ENCODE assay signal across 22 cellular contexts in the genomic region with DNA sequence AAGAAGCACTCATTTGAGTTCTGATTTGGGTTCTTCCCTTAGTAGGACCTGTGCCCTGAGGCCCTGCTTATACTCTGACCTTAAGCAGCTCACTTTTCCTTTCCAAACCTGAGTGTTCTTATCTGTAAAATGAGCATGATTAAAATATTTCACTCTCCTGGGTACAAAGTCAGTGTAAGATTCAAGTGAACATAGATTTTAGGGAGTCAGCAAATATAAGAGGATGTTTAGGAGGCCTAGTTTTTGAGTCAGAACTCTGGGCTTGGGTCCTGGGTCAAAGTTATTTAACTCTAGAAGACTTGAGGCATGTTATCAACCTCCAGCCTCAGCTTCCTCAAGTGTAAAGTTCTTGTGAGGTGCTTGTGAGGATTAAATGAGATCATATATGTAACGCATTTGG. TPM values are rescaled to one million over a fixed set of nuclear protein-coding genes. Genes with fewer than 3 reads are reported as not detected.
DNase-seq lines count a peak whose midpoint lies in the region; ATAC-seq and TF ChIP-seq lines count a peak whose summit lies in the region.
"Had no signal": no experiment of that assay in that cellular context is flagged by ENCODE, and none has a peak within 500 bp of the region (broad histone marks: within the 10 kb centered on the region; RNA-seq: fewer than 3 reads in every experiment).

No MANE protein-coding gene starts in this region.

- no peaks in the 10 kb centered on the region for H3K9me3 ChIP-seq in GM23248 (ENCODE audit: low read depth)
- H3K9me3 ChIP-seq in ascending aorta: no peaks in the 10 kb centered on the region
- H3K9me3 ChIP-seq in hepatocyte (ENCODE audit: low read depth): no peaks in the 10 kb centered on the region
- no peaks in the 10 kb centered on the region for H3K9me3 ChIP-seq in smooth muscle cell (replicated peaks; ENCODE audit: low read depth)
- H3K9me3 ChIP-seq: gastrocnemius medialis, pancreas had no signal

- no peak for ATAC-seq in GM21381 (IDR thresholded peaks at IDR 0.05; ENCODE audit: unreplicated experiment)
- ATAC-seq: gastrocnemius medialis; pancreas; stimulated activated memory B cell treated with anti-CD40 and anti-IgM and Interleukin-4, amounts not matched to agents 10 μg/mL and 1 μg/mL and 100 μg/mL, for 72 hours had no signal

- intact Hi-C loops in ascending aorta (cut with DNase I): loop anchor here (5.0 kb wide), 1 partner anchor 33 kb away; no protein-coding TSS in a partner anchor

- peaks cover 54% of the 10 kb centered on the region for H3K4me1 ChIP-seq in GM23248 (ENCODE audit: insufficient read depth)
- H3K4me1 ChIP-seq in ascending aorta: peaks cover 0 to 37% of the 10 kb centered on the region in 2 donors
- H3K4me1 ChIP-seq in hepatocyte (ENCODE audit: insufficient read depth): peaks cover 43% of the 10 kb centered on the region
- peaks cover 27% of the 10 kb centered on the region for H3K4me1 ChIP-seq in smooth muscle cell (ENCODE audit: low read depth)
- H3K4me1 ChIP-seq: pancreas had no signal

- DNase-seq in GM23248: peak; percentile 37
- no peak for DNase-seq in ascending aorta (ENCODE audit: low spot score in 2 of 2)
- no peak for DNase-seq in hepatocyte (ENCODE audit: low spot score)
- DNase-seq in smooth muscle cell (lab: John Stamatoyannopoulos, UW; ENCODE audit: unreplicated experiment): no peak
- DNase-seq in activated naive CD4-positive, alpha-beta T cell treated with anti-CD3 and anti-CD28 coated beads, Interleukin-2, amount 50 U/mL, for 16 hours: no peak
- DNase-seq in kidney tubule cell (ENCODE audit: low spot score): no peak
- DNase-seq in NOMO-1 (lab: John Stamatoyannopoulos, UW; ENCODE audit: unreplicated experiment in 2 of 2): no peak
- DNase-seq: activated CD8-positive, alpha-beta memory T cell treated with anti-CD3 and anti-CD28 coated beads for 24 hours; activated naive CD8-positive, alpha-beta T cell treated with anti-CD3 and anti-CD28 coated beads, Interleukin-2, amount 10 ng/mL, durations not matched to agents 7 days and 5 days; cerebellar nuclear complex; COR-L47; gastrocnemius medialis; GOT3; MM.1S; NCI-H2029; NCI-H524; pancreas; SHP77; stimulated activated CD4-positive, alpha-beta T cell treated with anti-CD3 and anti-CD28 coated beads, Interleukin-12 subunit alpha, Interleukin-12 subunit beta, amount 100 ng/mL, for 4 hours had no signal

- H3K27me3 ChIP-seq in GM23248 (replicated peaks; ENCODE audit: insufficient read depth) (no peaks in the 10 kb centered on the region), ascending aorta (no peaks in the 10 kb centered on the region), hepatocyte (no peaks in the 10 kb centered on the region), smooth muscle cell (ENCODE audit: low read depth) (no peaks in the 10 kb centered on the region)
- H3K27me3 ChIP-seq: gastrocnemius medialis, pancreas had no signal

- H3K27ac ChIP-seq in GM23248: peak overlapping the region; percentile 100
- H3K27ac ChIP-seq in ascending aorta: peak overlapping the region; percentile 91 to 98
- peak overlapping the region; percentile 99 for H3K27ac ChIP-seq in hepatocyte
- H3K27ac ChIP-seq in smooth muscle cell (ENCODE audit: low read depth): peak overlapping the region; percentile 100
- H3K27ac ChIP-seq: pancreas had no signal

- H2AFZ ChIP-seq in GM23248 (peak overlapping the region; percentile 21), hepatocyte (no peak overlapping the region), smooth muscle cell (ENCODE audit: low read depth) (peak overlapping the region; percentile 62)

- 53 to 59% methylated on average over 1 of the region's 1 CpG for WGBS in GM23248 (ENCODE audit: low coverage in 1 of 2, low lambda C conversion rate in 2 of 2, missing lambda C conversion rate in 2 of 2), 2 experiments
- WGBS in hepatocyte (ENCODE audit: low lambda C conversion rate, missing lambda C conversion rate): 60% methylated on average over 1 of the region's 1 CpG
- WGBS in smooth muscle cell (ENCODE audit: low lambda C conversion rate): 23% methylated on average over 1 of the region's 1 CpG

- H3F3A ChIP-seq in GM23248 (ENCODE audit: insufficient read depth): peaks cover 51% of the 10 kb centered on the region
- H3F3A ChIP-seq in smooth muscle cell (ENCODE audit: low read depth): peaks cover 45% of the 10 kb centered on the region

- H3K4me2 ChIP-seq in GM23248 (ENCODE audit: unreplicated experiment): peak overlapping the region; percentile 57
- peak overlapping the region; percentile 65 for H3K4me2 ChIP-seq in hepatocyte
- H3K4me2 ChIP-seq in smooth muscle cell: peak overlapping the region; percentile 65

- H4K20me1 ChIP-seq in GM23248 (ENCODE audit: insufficient read depth): no peaks in the 10 kb centered on the region
- no peaks in the 10 kb centered on the region for H4K20me1 ChIP-seq in hepatocyte (ENCODE audit: insufficient read depth, poor library complexity, severe bottlenecking)
- no peaks in the 10 kb centered on the region for H4K20me1 ChIP-seq in smooth muscle cell (ENCODE audit: low read depth)

- 0 out of 2 replicates have a peak overlapping the region, but pooled peaks have one; percentile 26 for H3K4me3 ChIP-seq in GM23248
- no peak overlapping the region for H3K4me3 ChIP-seq in ascending aorta
- no peak overlapping the region for H3K4me3 ChIP-seq in hepatocyte
- no peak overlapping the region for H3K4me3 ChIP-seq in smooth muscle cell
- H3K4me3 ChIP-seq: gastrocnemius medialis, pancreas had no signal

- H3K36me3 ChIP-seq in GM23248 (ENCODE audit: low read depth) (no peaks in the 10 kb centered on the region), ascending aorta (no peaks in the 10 kb centered on the region), hepatocyte (replicated peaks; ENCODE audit: insufficient read depth, low read depth) (no peaks in the 10 kb centered on the region), smooth muscle cell (ENCODE audit: low read depth) (no peaks in the 10 kb centered on the region)
- H3K36me3 ChIP-seq: gastrocnemius medialis, pancreas had no signal

- H3K9me2 ChIP-seq in GM23248 (ENCODE audit: insufficient read depth) (no peaks in the 10 kb centered on the region), hepatocyte (replicated peaks; ENCODE audit: insufficient read depth) (no peaks in the 10 kb centered on the region)

- no peak for TF ChIP-seq CTCF in ascending aorta (IDR thresholded peaks at IDR 0.05)
- no peak for TF ChIP-seq CTCF in hepatocyte (IDR thresholded peaks at IDR 0.05; ENCODE audit: poor library complexity)
- no peak for TF ChIP-seq CTCF in smooth muscle cell (IDR thresholded peaks at IDR 0.05; ENCODE audit: borderline replicate concordance, insufficient read depth, poor library complexity, severe bottlenecking)

- H3K79me2 ChIP-seq in GM23248 (ENCODE audit: insufficient read depth): 0 out of 2 replicates have a peak, but pooled peaks cover 8% of the 10 kb centered on the region
- H3K79me2 ChIP-seq in hepatocyte: no peaks in the 10 kb centered on the region
- H3K79me2 ChIP-seq in smooth muscle cell (ENCODE audit: low read depth): no peaks in the 10 kb centered on the region

- in situ Hi-C loops in GM23248 (cut with MboI): no loop called here

- H3K9ac ChIP-seq in GM23248: peak overlapping the region; percentile 98
- H3K9ac ChIP-seq in smooth muscle cell (ENCODE audit: low read depth): peak overlapping the region; percentile 85

RNA-seq across cellular contexts. Expression of a gene that starts 8.7 kb away (rescaled TPM):
- total RNA-seq in GM23248 (2014; rRNA removed; shearing (Covaris generic)): 5,563 and 6,520 TPM in 2 replicates
- polyA plus RNA-seq in GM23248 (2016; fragmentation: Nextera tagmentation; extraction: Ambion mirVana) (20,092 and 20,398 TPM in 2 replicates), hepatocyte (15,889 and 16,729 TPM in 2 replicates), smooth muscle cell (13,534 and 19,518 TPM in 2 replicates)
- total RNA-seq in ascending aorta (935 TPM), hepatocyte (4,086 and 4,089 TPM in 2 replicates), smooth muscle cell (7,113 and 8,137 TPM in 2 replicates)
- total RNA-seq: T-helper 2 cell treated with Interferon-gamma antibody and Interleukin-4, amounts not matched to agents 100 ng/mL and 5 ng/mL, for 36 hours had no signal
